Comparison of ENCODE assay signal across 17 cellular contexts in the genomic region with DNA sequence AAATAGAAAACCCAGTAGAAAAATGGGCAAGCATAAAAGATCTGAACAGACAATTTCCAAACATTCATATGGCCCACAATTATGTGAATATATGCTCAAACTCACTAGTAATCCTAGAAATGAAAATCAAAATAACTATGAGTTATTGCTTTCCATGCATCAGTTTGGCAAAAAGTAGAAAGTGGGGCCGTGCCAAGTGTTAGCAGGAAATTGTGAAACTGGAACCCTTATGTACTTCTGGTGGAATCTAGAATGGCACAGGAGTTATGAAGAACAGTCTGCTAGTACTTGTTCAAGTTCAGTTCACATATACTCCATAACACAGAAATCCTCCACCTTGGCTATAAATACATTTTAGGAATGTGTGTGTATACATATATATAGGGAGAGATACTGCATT.
"Had no signal": no experiment of that assay in that cellular context is flagged by ENCODE, and none has a peak within 500 bp of the region (broad histone marks: within the 10 kb centered on the region; RNA-seq: fewer than 3 reads in every experiment).

No MANE protein-coding gene starts in this region.

- H3K36me3 ChIP-seq: thoracic aorta had no signal

- ATAC-seq: activated CD8-positive, alpha-beta T cell treated with anti-CD3 and anti-CD28 coated beads for 36 hours; activated naive CD8-positive, alpha-beta T cell treated with anti-CD3 and anti-CD28 coated beads, Interleukin-2, amount 50 U/mL, for 24 hours; effector memory CD8-positive, alpha-beta T cell; stimulated activated naive CD8-positive, alpha-beta T cell treated with anti-CD3 and anti-CD28 coated beads, Interleukin-15, Interleukin-2, amounts not matched to agents 100 U/mL and 50 U/mL, for 24 hours; T-cell had no signal

- FAIRE-seq: urothelium cell line had no signal

- H3K4me3 ChIP-seq: hepatocyte, thoracic aorta had no signal

- DNase-seq: activated CD8-positive, alpha-beta memory T cell treated with anti-CD3 and anti-CD28 coated beads, Interleukin-2, amount 50 U/mL, for 48 hours; activated CD8-positive, alpha-beta T cell treated with anti-CD3 and anti-CD28 coated beads for 36 hours; activated naive CD4-positive, alpha-beta T cell treated with Interleukin-2 at 50 U/mL for 16 hours; activated naive CD8-positive, alpha-beta T cell treated with anti-CD3 and anti-CD28 coated beads, Interleukin-2, amount 50 U/mL, for 24 hours; central memory CD4-positive, alpha-beta T cell; effector memory CD8-positive, alpha-beta T cell; kidney glomerular epithelial cell; mesendoderm; nephron progenitor cell; stimulated activated CD4-positive, alpha-beta T cell treated with anti-CD3 and anti-CD28 coated beads, Interleukin-2, amount 100 ng/mL, for 48 hours; stimulated activated CD8-positive, alpha-beta memory T cell treated with anti-CD3 and anti-CD28 coated beads, Interleukin-4, amount 100 ng/mL, for 48 hours; stimulated activated naive CD8-positive, alpha-beta T cell treated with anti-CD3 and anti-CD28 coated beads, Interleukin-15, Interleukin-2, amounts not matched to agents 100 U/mL and 50 U/mL, for 24 hours; T-cell; T1000 had no signal

- H3K27me3 ChIP-seq: hepatocyte had no signal
